Comparison of ENCODE assay signal across 18 cellular contexts in the genomic region with DNA sequence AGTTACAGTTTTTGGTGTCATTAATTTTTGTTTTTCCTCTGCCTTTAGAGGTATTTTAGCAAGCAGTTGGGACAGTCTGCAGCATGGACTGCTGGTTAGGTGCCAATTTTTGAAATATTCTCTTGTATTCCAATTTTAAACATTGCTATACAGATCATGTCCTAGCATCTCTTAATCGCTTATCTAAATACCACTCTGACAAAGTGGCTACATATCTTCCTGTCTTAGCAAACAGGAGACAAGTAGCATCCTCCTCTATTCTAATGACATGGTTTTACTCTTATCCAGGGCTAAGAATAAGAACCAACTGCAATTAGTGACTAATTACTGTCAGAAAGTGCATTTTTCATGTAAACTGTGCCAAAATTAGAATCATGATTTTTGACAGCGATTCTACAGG.
"Had no signal": no experiment of that assay in that cellular context is flagged by ENCODE, and none has a peak within 500 bp of the region (broad histone marks: within the 10 kb centered on the region; RNA-seq: fewer than 3 reads in every experiment).

No MANE protein-coding gene starts in this region.

- ATAC-seq: activated CD8-positive, alpha-beta memory T cell treated with anti-CD3 and anti-CD28 coated beads, Interleukin-2, amount 10 ng/mL, durations not matched to agents 7 days and 5 days; left lung; psoas muscle; right cardiac atrium; upper lobe of right lung had no signal

- H3K9me3 ChIP-seq: left lung, psoas muscle, stomach, upper lobe of right lung had no signal

- H3K27ac Mint-ChIP-seq: activated CD4-positive, alpha-beta memory T cell treated with anti-CD3 and anti-CD28 coated beads, Interleukin-2, amount 10 ng/mL, durations not matched to agents 7 days and 5 days; activated CD8-positive, alpha-beta memory T cell treated with anti-CD3 and anti-CD28 coated beads, Interleukin-2, amount 10 ng/mL, durations not matched to agents 7 days and 5 days; activated T-helper 2 cell treated with anti-CD3 and anti-CD28 coated beads, Interferon-gamma antibody, Interleukin-2, Interleukin-4, amounts not matched to agents 10 μg/mL and 5 μg/mL and 100 μg/mL, durations not matched to agents 14 hours and 24 hours and 36 hours had no signal

- H3K27me3 Mint-ChIP-seq: activated CD4-positive, alpha-beta memory T cell treated with anti-CD3 and anti-CD28 coated beads, Interleukin-2, amount 10 ng/mL, durations not matched to agents 7 days and 5 days; activated CD8-positive, alpha-beta memory T cell treated with anti-CD3 and anti-CD28 coated beads, Interleukin-2, amount 10 ng/mL, durations not matched to agents 7 days and 5 days had no signal

- H3K4me3 ChIP-seq: left lung, psoas muscle, stomach, upper lobe of right lung had no signal

- H3K27ac ChIP-seq: brain microvascular endothelial cell, left lung, psoas muscle, stomach, upper lobe of right lung had no signal

- H3K36me3 Mint-ChIP-seq: activated CD8-positive, alpha-beta memory T cell treated with anti-CD3 and anti-CD28 coated beads, Interleukin-2, amount 10 ng/mL, durations not matched to agents 7 days and 5 days had no signal

- DNase-seq: activated CD4-positive, alpha-beta memory T cell treated with anti-CD3 and anti-CD28 coated beads, Interleukin-2, amount 10 ng/mL, durations not matched to agents 7 days and 5 days; activated CD4-positive, alpha-beta T cell treated with anti-CD3 and anti-CD28 coated beads for 48 hours; activated CD4-positive, CD25-positive, alpha-beta regulatory T cell; activated CD8-positive, alpha-beta memory T cell treated with anti-CD3 and anti-CD28 coated beads, Interleukin-2, amount 10 ng/mL, durations not matched to agents 7 days and 5 days; activated naive CD4-positive, alpha-beta T cell treated with anti-CD3 and anti-CD28 coated beads, Interleukin-2, amount 50 U/mL, for 16 hours; activated T-cell treated with anti-CD3 and anti-CD28 coated beads, Interleukin-2, amount 50 U/mL, for 1 hour; aorta; brain microvascular endothelial cell; central memory CD4-positive, alpha-beta T cell; head of caudate nucleus; left lung; psoas muscle; right cardiac atrium; stimulated activated CD4-positive, alpha-beta T cell treated with anti-CD3 and anti-CD28 coated beads, Interleukin-2, amount 100 ng/mL, for 48 hours; stomach; T1000; upper lobe of right lung had no signal

- H3K4me1 ChIP-seq: left lung, psoas muscle, stomach, upper lobe of right lung had no signal

- H3K9me3 Mint-ChIP-seq: activated CD4-positive, alpha-beta memory T cell treated with anti-CD3 and anti-CD28 coated beads, Interleukin-2, amount 10 ng/mL, durations not matched to agents 7 days and 5 days; activated T-helper 2 cell treated with anti-CD3 and anti-CD28 coated beads, Interferon-gamma antibody, Interleukin-2, Interleukin-4, amounts not matched to agents 10 μg/mL and 5 μg/mL and 100 μg/mL, durations not matched to agents 14 hours and 24 hours and 36 hours had no signal

- H3K27me3 ChIP-seq: brain microvascular endothelial cell, left lung, stomach, upper lobe of right lung had no signal

- H3K4me3 Mint-ChIP-seq: activated CD4-positive, alpha-beta memory T cell treated with anti-CD3 and anti-CD28 coated beads, Interleukin-2, amount 10 ng/mL, durations not matched to agents 7 days and 5 days; activated CD8-positive, alpha-beta memory T cell treated with anti-CD3 and anti-CD28 coated beads, Interleukin-2, amount 10 ng/mL, durations not matched to agents 7 days and 5 days had no signal

- H3K36me3 ChIP-seq: brain microvascular endothelial cell, left lung, stomach, upper lobe of right lung had no signal
